Comparison of ENCODE assay signal across 6 cellular contexts in genomic region chr13:74322562-74322961, GRCh38.
"Had no signal": no experiment of that assay in that cellular context is flagged by ENCODE, and none has a peak within 500 bp of the region (broad histone marks: within the 10 kb centered on the region; RNA-seq: fewer than 3 reads in every experiment).

No MANE protein-coding gene starts in this region.

- DNase-seq: GM23248, GOT3, H7, H9, HCEC 1CT, HFFc6 had no signal
